29 cellular contexts compared by ENCODE assay signal in the genomic region with DNA sequence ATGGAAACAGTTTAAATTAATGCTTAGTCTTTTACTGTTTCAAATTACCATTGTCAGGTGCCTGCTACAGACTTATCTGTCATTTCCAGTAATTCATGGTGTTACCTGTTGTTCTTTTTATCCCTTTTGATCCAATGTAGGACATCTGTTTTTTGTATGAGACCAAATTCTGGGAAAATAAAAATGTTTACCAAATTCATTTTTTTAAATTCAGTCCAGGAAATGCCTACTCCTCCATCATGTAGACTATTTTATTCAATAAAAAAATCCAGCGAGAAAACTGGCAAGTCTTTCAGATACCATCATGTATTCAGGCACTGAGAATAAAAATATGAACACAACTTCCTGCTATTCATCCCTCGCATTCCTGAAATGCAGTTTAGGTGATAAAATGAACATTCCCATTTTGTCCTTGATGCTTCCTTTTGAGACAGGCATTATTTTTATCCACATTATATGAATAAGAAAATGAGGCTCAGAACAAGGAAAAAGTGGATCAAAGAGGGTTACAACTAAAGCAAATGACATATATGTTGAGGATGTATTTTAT.
"Had no signal": no experiment of that assay in that cellular context is flagged by ENCODE, and none has a peak within 500 bp of the region (broad histone marks: within the 10 kb centered on the region; RNA-seq: fewer than 3 reads in every experiment).

No MANE protein-coding gene starts in this region.

- H3K9me3 ChIP-seq: prostate gland, suprapubic skin, upper lobe of right lung had no signal

- H3K4me1 ChIP-seq: prostate gland had no signal

- H3K27ac ChIP-seq: coronary artery, dorsolateral prefrontal cortex, epithelial cell of prostate, foreskin keratinocyte, gastroesophageal sphincter, prostate gland, sigmoid colon, suprapubic skin, transverse colon, upper lobe of right lung, uterus had no signal

- H3K36me3 ChIP-seq: gastroesophageal sphincter, heart left ventricle, prostate gland, sigmoid colon, suprapubic skin, transverse colon, upper lobe of right lung, uterus had no signal

- DNase-seq: dorsolateral prefrontal cortex; effector CD4-positive, alpha-beta T cell; foreskin keratinocyte; heart left ventricle; hippocampal formation; immature natural killer cell; islet precursor cell; mesenchymal stem cell; midbrain; naive thymus-derived CD8-positive, alpha-beta T cell; nephron progenitor cell; nucleus accumbens; right cardiac atrium; sigmoid colon; stimulated activated CD4-positive, alpha-beta T cell treated with anti-CD3 and anti-CD28 coated beads, Interleukin-15, amount 100 ng/mL, for 24 hours; stimulated activated CD4-positive, alpha-beta T cell treated with anti-CD3 and anti-CD28 coated beads, Interleukin-4, amount 100 ng/mL, for 1 hour; stimulated activated CD8-positive, alpha-beta memory T cell treated with anti-CD3 and anti-CD28 coated beads, Interleukin-4, amount 100 ng/mL, for 48 hours; stimulated activated naive CD4-positive, alpha-beta T cell; stimulated activated naive CD8-positive, alpha-beta T cell treated with anti-CD3 and anti-CD28 coated beads, Interleukin-15, amount 100 ng/mL, for 72 hours; transverse colon; upper lobe of right lung; uterus had no signal

- H3K27me3 ChIP-seq: dorsolateral prefrontal cortex, foreskin keratinocyte, gastroesophageal sphincter, heart left ventricle, sigmoid colon, suprapubic skin, transverse colon, upper lobe of right lung, uterus had no signal

- H3K4me3 ChIP-seq: coronary artery, dorsolateral prefrontal cortex, gastroesophageal sphincter, heart left ventricle, lung, prostate gland, sigmoid colon, skin epidermis, suprapubic skin, transverse colon, upper lobe of right lung, uterus had no signal
